ENCODE assay signal across 26 cellular contexts in genomic region chr2:238796223-238796885, GRCh38. TPM values are rescaled to one million over a fixed set of nuclear protein-coding genes. Genes with fewer than 3 reads are reported as not detected.
DNase-seq lines count a peak whose midpoint lies in the region; ATAC-seq, FAIRE-seq and TF ChIP-seq lines count a peak whose summit lies in the region.
"Had no signal": no experiment of that assay in that cellular context is flagged by ENCODE, and none has a peak within 500 bp of the region (broad histone marks: within the 10 kb centered on the region; RNA-seq: fewer than 3 reads in every experiment).

No MANE protein-coding gene starts in this region.

- no peaks in the 10 kb centered on the region for H3K79me1 ChIP-seq in neuronal stem cell (ENCODE audit: low read depth, low read length)

- peak overlapping the region; percentile 44 for H3K18ac ChIP-seq in neuronal stem cell (ENCODE audit: low read length)

- H3K4me3 ChIP-seq in HepG2 (replicated peaks in 1 of 3; ENCODE audit: insufficient read depth in 1 of 3, low read depth in 2 of 3, low read length in 3 of 3) (no peak overlapping the region), right lobe of liver (no peak overlapping the region), neuronal stem cell (ENCODE audit: low read length in 2 of 2) (no peak overlapping the region)
- H3K4me3 ChIP-seq: A549; BLaER1 treated with 17β-estradiol and CSF1 and Interleukin-3, amounts not matched to agents 10 nM and 100 nM; GM12878; GM23248 had no signal

- no peaks in the 10 kb centered on the region for H3K9me3 ChIP-seq in HepG2 (ENCODE audit: low read length)
- no peaks in the 10 kb centered on the region for H3K9me3 ChIP-seq in right lobe of liver
- H3K9me3 ChIP-seq in neuronal stem cell (replicated peaks in 1 of 2; ENCODE audit: control insufficient read depth in 2 of 2, insufficient read depth in 1 of 2, low read depth in 1 of 2, low read length in 2 of 2) = peaks cover 0 to 2% of the 10 kb centered on the region in 2 donors
- H3K9me3 ChIP-seq: BE2C had no signal

- peak overlapping the region; percentile 44 for H3K4ac ChIP-seq in neuronal stem cell (ENCODE audit: low read length)

- no peaks in the 10 kb centered on the region for H4K20me1 ChIP-seq in HepG2 (ENCODE audit: insufficient read depth, low read length)
- H4K20me1 ChIP-seq: BLaER1 treated with 17β-estradiol and CSF1 and Interleukin-3, amounts not matched to agents 10 nM and 100 nM had no signal

- H2BK15ac ChIP-seq in neuronal stem cell (ENCODE audit: low read length) = no peak overlapping the region

- ATAC-seq in HepG2 = no peak
- no peak for ATAC-seq in right lobe of liver
- no peak for ATAC-seq in HG03025 (IDR thresholded peaks at IDR 0.05; ENCODE audit: low FRiP score, unreplicated experiment)
- ATAC-seq in activated naive CD4-positive, alpha-beta T cell treated with anti-CD3 and anti-CD28 coated beads, Interleukin-2, amount 50 U/mL, for 72 hours = no peak
- ATAC-seq: A549, GM12878, HCT116 had no signal

- H3K36me3 ChIP-seq in HepG2 (replicated peaks in 1 of 2; ENCODE audit: control insufficient read depth in 1 of 2, insufficient read depth in 2 of 2, low read length in 2 of 2) = no peaks in the 10 kb centered on the region
- no peaks in the 10 kb centered on the region for H3K36me3 ChIP-seq in right lobe of liver
- no peaks in the 10 kb centered on the region for H3K36me3 ChIP-seq in neuronal stem cell (replicated peaks in 1 of 2; ENCODE audit: control insufficient read depth in 2 of 2, insufficient read depth in 2 of 2, low read length in 2 of 2)
- H3K36me3 ChIP-seq: BE2C; BLaER1 treated with 17β-estradiol and CSF1 and Interleukin-3, amounts not matched to agents 10 nM and 100 nM had no signal

- no peak for TF ChIP-seq RAD21 in HepG2 (CRISPR knock-in tag; IDR thresholded peaks at IDR 0.05)

- H2BK120ac ChIP-seq in neuronal stem cell (ENCODE audit: low read depth, low read length) = no peak overlapping the region

- H3K4me1 ChIP-seq in HepG2 (ENCODE audit: insufficient read depth, low read length) (no peaks in the 10 kb centered on the region), right lobe of liver (no peaks in the 10 kb centered on the region), neuronal stem cell (ENCODE audit: control insufficient read depth in 2 of 2, insufficient read depth in 1 of 2, low read depth in 1 of 2, low read length in 2 of 2) (no peaks in the 10 kb centered on the region)
- H3K4me1 ChIP-seq: A549; BE2C; BLaER1 treated with 17β-estradiol and CSF1 and Interleukin-3, amounts not matched to agents 10 nM and 100 nM had no signal

- H2BK5ac ChIP-seq in neuronal stem cell (ENCODE audit: low read length) = peak overlapping the region; percentile 10

- TF ChIP-seq CTCF in HepG2 (CRISPR knock-in tag; IDR thresholded peaks at IDR 0.05) = no peak
- TF ChIP-seq CTCF in right lobe of liver (IDR thresholded peaks at IDR 0.05) = no peak

- 48% methylated on average over 16 of the region's 16 CpGs for WGBS in HepG2 (ENCODE audit: low lambda C conversion rate)
- WGBS in right lobe of liver (ENCODE audit: insufficient coverage, low coverage, low lambda C conversion rate, missing lambda C conversion rate) = 56% methylated on average over 9 of the region's 16 CpGs
- no CpG with 5 or more reads among the region's 16 CpGs for WGBS in neuronal stem cell (ENCODE audit: extremely low coverage in 2 of 2, insufficient read length in 2 of 2, insufficient replicate concordance in 1 of 2), 2 donors

- no peak overlapping the region for H3K14ac ChIP-seq in neuronal stem cell (ENCODE audit: low read length)

- POLR2A ChIA-PET in HepG2 (lab: Yijun Ruan, JAX) = no interaction called here

- no peak overlapping the region for H4K8ac ChIP-seq in neuronal stem cell (ENCODE audit: low read depth, low read length)

- no peaks in the 10 kb centered on the region for H3K36me3 Mint-ChIP-seq in activated naive CD4-positive, alpha-beta T cell treated with anti-CD3 and anti-CD28 coated beads, Interleukin-2, amount 50 U/mL, for 72 hours
- H3K36me3 Mint-ChIP-seq: CD14-positive monocyte; CD8-positive, alpha-beta memory T cell had no signal

- H2AFZ ChIP-seq in HepG2 (ENCODE audit: low read length) (no peak overlapping the region), neuronal stem cell (ENCODE audit: low read length) (no peak overlapping the region)
- H2AFZ ChIP-seq: GM23248 had no signal

- H2AK5ac ChIP-seq in neuronal stem cell (ENCODE audit: low read depth, low read length) = no peak overlapping the region

- H3K23ac ChIP-seq in neuronal stem cell (ENCODE audit: low read depth, low read length, poor library complexity) = peak overlapping the region; percentile 37

- DNase-seq in HepG2 (ENCODE audit: low spot score) (no peak), right lobe of liver (no peak), ecto neural progenitor cell (ENCODE audit: low spot score) (peak; percentile 34), neuronal stem cell (ENCODE audit: low spot score) (no peak)
- no peak for DNase-seq in activated naive CD4-positive, alpha-beta T cell treated with anti-CD3 and anti-CD28 coated beads, Interleukin-2, amount 50 U/mL, for 72 hours (ENCODE audit: low spot score in 2 of 2)
- DNase-seq: 8988T; ACHN; AML-193; BE2C; CD4-positive, alpha-beta T cell; CD8-positive, alpha-beta memory T cell; DMS 273 treated with DMSO at 0.1 percent for 48 hours; DMS79; EL; GDM1; GM23248; H7 had no signal

- no peak overlapping the region for H3K27ac Mint-ChIP-seq in activated naive CD4-positive, alpha-beta T cell treated with anti-CD3 and anti-CD28 coated beads, Interleukin-2, amount 50 U/mL, for 72 hours
- H3K27ac Mint-ChIP-seq: CD14-positive monocyte; CD4-positive, alpha-beta T cell; CD8-positive, alpha-beta memory T cell had no signal

- no peak overlapping the region for H3K4me2 ChIP-seq in HepG2 (ENCODE audit: low read depth, low read length)
- H3K4me2 ChIP-seq in neuronal stem cell (ENCODE audit: insufficient read depth, low read length, poor library complexity, severe bottlenecking) = no peak overlapping the region
- H3K4me2 ChIP-seq: A549; BLaER1 treated with 17β-estradiol and CSF1 and Interleukin-3, amounts not matched to agents 10 nM and 100 nM had no signal

- in situ Hi-C loops in HepG2 (cut with HindIII; ENCODE audit: extremely low pct_ligation_motif_present, low pct_unique_long_range_greater_than_20kb) = loop anchor here (25.0 kb wide), 1 partner anchor 434 kb away; no protein-coding TSS in a partner anchor

- H3K27ac ChIP-seq in HepG2 (ENCODE audit: extremely low read length, insufficient read depth, low read length) = no peak overlapping the region
- no peak overlapping the region for H3K27ac ChIP-seq in right lobe of liver
- H3K27ac ChIP-seq in neuronal stem cell (replicated peaks; ENCODE audit: low read length) = no peak overlapping the region
- H3K27ac ChIP-seq: A549; BLaER1 treated with 17β-estradiol and CSF1 and Interleukin-3, amounts not matched to agents 10 nM and 100 nM; GM23248 had no signal

- CTCF ChIA-PET in HepG2 (lab: Yijun Ruan, JAX; ENCODE audit: low intra/inter-chr PET ratio, low total read pairs) = no interaction called here

- BruUV-seq in HepG2 (replicated peaks; lab: Mats Ljungman, UMichigan) = no TSS peak

- H4K91ac ChIP-seq in neuronal stem cell (ENCODE audit: low read depth, low read length, poor library complexity) = no peak overlapping the region

- intact Hi-C loops in HepG2 (cut with micrococcal nuclease; ENCODE audit: unreplicated experiment) (no loop called here), right lobe of liver (cut with DNase I) (no loop called here)

- TF ChIP-seq POLR2A in HepG2 (IDR thresholded peaks at IDR 0.05; ENCODE audit: insufficient read depth in 1 of 2, low read depth in 2 of 2, low read length in 2 of 2) (no peak), right lobe of liver (IDR thresholded peaks at IDR 0.05) (no peak)

- H2BK12ac ChIP-seq in neuronal stem cell (ENCODE audit: low read length) = peak overlapping the region; percentile 25

- H3K9me3 Mint-ChIP-seq in activated naive CD4-positive, alpha-beta T cell treated with anti-CD3 and anti-CD28 coated beads, Interleukin-2, amount 50 U/mL, for 72 hours = no peaks in the 10 kb centered on the region
- H3K9me3 Mint-ChIP-seq: CD4-positive, alpha-beta T cell; CD8-positive, alpha-beta memory T cell had no signal

- H3K9ac ChIP-seq in HepG2 (ENCODE audit: insufficient read depth, low read depth, low read length) (no peak overlapping the region), neuronal stem cell (ENCODE audit: low read depth, low read length, poor library complexity) (peak overlapping the region; percentile 34)
- H3K9ac ChIP-seq: BLaER1 treated with 17β-estradiol and CSF1 and Interleukin-3, amounts not matched to agents 10 nM and 100 nM; GM23248 had no signal

- no peaks in the 10 kb centered on the region for H3K79me2 ChIP-seq in HepG2 (ENCODE audit: insufficient read depth, low read length)

- H3K27me3 ChIP-seq in HepG2 (ENCODE audit: control insufficient read depth in 1 of 2, insufficient read depth in 2 of 2, low read length in 2 of 2) = peaks cover 6 to 36% of the 10 kb centered on the region in 2 experiments; a peak in 4 of 5 replicates
- no peaks in the 10 kb centered on the region for H3K27me3 ChIP-seq in right lobe of liver
- H3K27me3 ChIP-seq in neuronal stem cell (ENCODE audit: control insufficient read depth in 3 of 3, insufficient read depth in 3 of 3, low read depth in 1 of 3, low read length in 3 of 3) = no peaks in the 10 kb centered on the region
- H3K27me3 ChIP-seq: BLaER1 treated with 17β-estradiol and CSF1 and Interleukin-3, amounts not matched to agents 10 nM and 100 nM had no signal

- FAIRE-seq in HepG2 (lab: Jason Lieb, UNC) = no peak
- FAIRE-seq: A549, D721Med, GM12878, GM19239, H1 had no signal

- TF ChIP-seq EP300 in HepG2 (IDR thresholded peaks at IDR 0.05; ENCODE audit: low read depth in 2 of 2, low read length in 2 of 2) (no peak), HepG2 (CRISPR knock-in tag; IDR thresholded peaks at IDR 0.05; ENCODE audit: borderline replicate concordance) (no peak)

RNA-seq across cellular contexts. Expression of gene TWIST2, which starts 51.5 kb away (rescaled TPM):
- total RNA-seq in HepG2 (2016; rRNA removed; fragmentation: Illumina TruSeq; extraction: Trizol) = 0.11 TPM in 1 of 2 replicates, not detected in the other
- total RNA-seq in HepG2 (2016; cell fraction: cytosol; rRNA removed; fragmentation: Illumina TruSeq; extraction: Trizol; ENCODE audit: low read depth) = 0.18 and 0.20 TPM in 2 replicates
- total RNA-seq in HepG2 (2016; cell fraction: insoluble cytoplasmic fraction; rRNA removed; fragmentation: Illumina TruSeq; extraction: Trizol) = not detected in 2 replicates
- 0.21 and 0.25 TPM in 2 replicates for total RNA-seq in HepG2 (2016; cell fraction: membrane; rRNA removed; fragmentation: Illumina TruSeq; extraction: Trizol)
- not detected in 2 replicates for total RNA-seq in HepG2 (2016; cell fraction: nucleus; rRNA removed; fragmentation: Illumina TruSeq; extraction: Trizol)
- 0.08 and 0.09 TPM in 2 replicates for polyA plus RNA-seq in HepG2 (2011; rRNA removed)
- polyA plus RNA-seq in HepG2 (2011; cell fraction: cytosol; rRNA removed) = 0.10 and 0.34 TPM in 2 replicates
- polyA plus RNA-seq in HepG2 (2011; cell fraction: nucleus; rRNA removed) = 0.21 TPM in 1 of 2 replicates, not detected in the other
- 0.09 TPM in 1 of 2 replicates, not detected in the other for polyA plus RNA-seq in HepG2 (2012)
- polyA plus RNA-seq in HepG2 (2016; cell fraction: cytosol; fragmentation: Illumina TruSeq; extraction: Trizol; ENCODE audit: low read depth) = 0.21 and 0.36 TPM in 2 replicates
- polyA plus RNA-seq in HepG2 (2016; cell fraction: insoluble cytoplasmic fraction; fragmentation: Illumina TruSeq; extraction: Trizol; ENCODE audit: low read depth) = not detected in 2 replicates
- polyA plus RNA-seq in HepG2 (2016; cell fraction: membrane; fragmentation: Illumina TruSeq; extraction: Trizol; ENCODE audit: low read depth) = 0.12 TPM in 1 of 2 replicates, not detected in the other
- polyA plus RNA-seq in HepG2 (2016; cell fraction: nucleus; fragmentation: Illumina TruSeq; extraction: Trizol; ENCODE audit: insufficient read depth, low read depth) = not detected in 2 replicates
- 0.32 and 4.4 TPM in 2 replicates for polyA minus RNA-seq in HepG2 (2011; rRNA and poly(A)+ RNA removed; ENCODE audit: low replicate concordance)
- polyA minus RNA-seq in HepG2 (2011; cell fraction: cytosol; rRNA and poly(A)+ RNA removed) = not detected in 2 replicates
- 0.37 and 0.39 TPM in 2 replicates for polyA minus RNA-seq in HepG2 (2011; cell fraction: nucleus; rRNA and poly(A)+ RNA removed)
- under 1 TPM in 3 of 6 experiments, not detected in 3; 0.15 to 0.56 (median 0.18) TPM for total RNA-seq in right lobe of liver
- 2.1 TPM for polyA plus RNA-seq in neuronal stem cell (2013, experiment 1 of 2)
- 2.4 TPM for polyA plus RNA-seq in neuronal stem cell (2013, experiment 2 of 2)
- not detected for total RNA-seq in activated naive CD4-positive, alpha-beta T cell treated with anti-CD3 and anti-CD28 coated beads, Interleukin-2, amount 50 U/mL, for 72 hours
- total RNA-seq: CD4-positive, alpha-beta T cell; CD8-positive, alpha-beta memory T cell; GM12878 had no signal
- polyA plus RNA-seq: CD8-positive, alpha-beta memory T cell; GM12878 had no signal
